Comparison of ENCODE assay signal across 8 cellular contexts in genomic region chr10:14382022-14382421, GRCh38. TPM values are rescaled to one million over a fixed set of nuclear protein-coding genes. Genes with fewer than 3 reads are reported as not detected.
DNase-seq lines count a peak whose midpoint lies in the region; ATAC-seq and TF ChIP-seq lines count a peak whose summit lies in the region.

No MANE protein-coding gene starts in this region.

- no peak overlapping the region for H3K27ac ChIP-seq in prostate gland

- H3K27me3 ChIP-seq in prostate gland (replicated peaks; ENCODE audit: insufficient read depth), result no peaks in the 10 kb centered on the region

- WGBS in prostate gland, result 51% methylated on average over 5 of the region's 5 CpGs

- no peak for TF ChIP-seq CTCF in prostate gland (IDR thresholded peaks at IDR 0.05)

- DNase-seq in activated effector memory CD4-positive, alpha-beta T cell treated with Interleukin-2 at 50 U/mL for 16 hours, result peak; percentile 2
- peak; percentile 3 to 28 for DNase-seq in stimulated activated CD4-positive, alpha-beta T cell treated with anti-CD3 and anti-CD28 coated beads, Interleukin-15, amount 100 ng/mL, for 1 hour (ENCODE audit: low read depth in 1 of 2, low spot score in 1 of 2)
- DNase-seq in prostate gland (ENCODE audit: low spot score), result no peak
- no peak for DNase-seq in NCI-H2227 treated with DMSO at 0.1 percent for 48 hours (lab: John Stamatoyannopoulos, UW)
- DNase-seq in MV-4-11 (lab: John Stamatoyannopoulos, UW), result no peak

- H3K4me3 ChIP-seq in prostate gland, result no peak overlapping the region

- no peaks in the 10 kb centered on the region for H3K4me1 ChIP-seq in prostate gland (replicated peaks)

- no peaks in the 10 kb centered on the region for H3K36me3 ChIP-seq in prostate gland

- no peak for TF ChIP-seq POLR2A in prostate gland (IDR thresholded peaks at IDR 0.05)

- intact Hi-C loops in prostate gland (cut with DNase I), result no loop called here

- H3K9me3 ChIP-seq in prostate gland, result no peaks in the 10 kb centered on the region

- ATAC-seq in GM18867 (IDR thresholded peaks at IDR 0.05; ENCODE audit: unreplicated experiment) (peak; percentile 68), HG03135 (IDR thresholded peaks at IDR 0.05; ENCODE audit: unreplicated experiment) (peak; percentile 64), HG03280 (IDR thresholded peaks at IDR 0.05; ENCODE audit: unreplicated experiment) (no peak)

RNA-seq across cellular contexts. Expression of gene FRMD4A, which starts 51.3 kb away (rescaled TPM):
- total RNA-seq in prostate gland, result 10 to 100 TPM; 38.0 to 53.2 TPM

Comparison
In these comparisons a context has a peak if more than half of its experiments do, and no peak if none do; other contexts are left out.
1. DNase-seq: peak in activated effector memory CD4-positive, alpha-beta T cell treated with Interleukin-2 at 50 U/mL for 16 hours (single experiment) and stimulated activated CD4-positive, alpha-beta T cell treated with anti-CD3 and anti-CD28 coated beads, Interleukin-15, amount 100 ng/mL, for 1 hour (2 of 2); none in prostate gland (single experiment), NCI-H2227 treated with DMSO at 0.1 percent for 48 hours (single experiment) and MV-4-11 (single experiment).